In genomic region chr6:33692760-33693158, GRCh38 we compare ENCODE assay signal across 8 cellular contexts. TPM values are rescaled to one million over a fixed set of nuclear protein-coding genes. Genes with fewer than 3 reads are reported as not detected.
DNase-seq lines count a peak whose midpoint lies in the region; ATAC-seq and TF ChIP-seq lines count a peak whose summit lies in the region.

No MANE protein-coding gene starts in this region.

- peak; percentile 26 to 39 for ATAC-seq in gastrocnemius medialis

- H3K36me3 Mint-ChIP-seq in CD8-positive, alpha-beta memory T cell = peaks cover 10 to 89% (median 19%) of the 10 kb centered on the region in 3 donors

- TF ChIP-seq CTCF in gastrocnemius medialis (IDR thresholded peaks at IDR 0.05 in 4 of 5, conservative IDR thresholded peaks at IDR 0.05 in 1 of 5) (no peak), uterus (IDR thresholded peaks at IDR 0.05) (no peak)

- no peaks in the 10 kb centered on the region for H3K27me3 ChIP-seq in CD8-positive, alpha-beta memory T cell (ENCODE audit: insufficient read depth, low read length, poor library complexity, severe bottlenecking)
- no peaks in the 10 kb centered on the region for H3K27me3 ChIP-seq in adipocyte (replicated peaks; ENCODE audit: control insufficient read depth, insufficient read depth, low read length)
- no peaks in the 10 kb centered on the region for H3K27me3 ChIP-seq in gastrocnemius medialis
- no peaks in the 10 kb centered on the region for H3K27me3 ChIP-seq in uterus

- intact Hi-C loops in gastrocnemius medialis (cut with DNase I; ENCODE audit: low total_unique reads) = no loop called here
- intact Hi-C loops in uterus (cut with DNase I; ENCODE audit: low total_unique reads) = loop anchor here (10.0 kb wide), 1 partner anchor 108 kb away; the partner anchor contains the start of gene BAK1

- peak overlapping the region; percentile 59 for H3K27ac ChIP-seq in CD8-positive, alpha-beta memory T cell (ENCODE audit: low read depth, low read length)
- H3K27ac ChIP-seq in gastrocnemius medialis (peak overlapping the region; percentile 77 to 82 (median 80)), uterus (peak overlapping the region in 1 of 2 donors; percentile 13)

- H3K9me3 ChIP-seq in CD8-positive, alpha-beta memory T cell (ENCODE audit: low read length) = no peaks in the 10 kb centered on the region
- no peaks in the 10 kb centered on the region for H3K9me3 ChIP-seq in adipocyte (ENCODE audit: control insufficient read depth, low read length)
- no peaks in the 10 kb centered on the region for H3K9me3 ChIP-seq in gastrocnemius medialis
- no peaks in the 10 kb centered on the region for H3K9me3 ChIP-seq in uterus

- H3K4me3 Mint-ChIP-seq in CD8-positive, alpha-beta memory T cell = peak overlapping the region; percentile 13 to 63 (median 60)

- H3K9ac ChIP-seq in adipocyte (ENCODE audit: low read length) = peak overlapping the region; percentile 38

- CTCF ChIA-PET in CD8-positive, alpha-beta memory T cell (lab: Charles Lee) = interaction anchor here (1.1 to 1.5 kb wide), 2 partner anchors 60 to 71 kb away, joined by 3 read pairs; no protein-coding TSS in a partner anchor

- peaks cover 0 to 2% of the 10 kb centered on the region in 2 donors for H3K27me3 Mint-ChIP-seq in CD8-positive, alpha-beta memory T cell

- peaks cover 0 to 1% (median 0%) of the 10 kb centered on the region in 5 donors for H3K9me3 Mint-ChIP-seq in CD8-positive, alpha-beta memory T cell

- POLR2A ChIA-PET in CD8-positive, alpha-beta memory T cell (lab: Charles Lee) = interaction anchor here (1.3 kb wide), 1 partner anchor 71 kb away, joined by 3 read pairs; the partner anchor contains the start of gene ITPR3

- DNase-seq in CD8-positive, alpha-beta memory T cell = peak; percentile 48 to 77 (median 64)
- DNase-seq in T-helper 1 cell (peak; percentile 34 to 84 (median 47)), adipocyte (ENCODE audit: low read depth) (no peak), gastrocnemius medialis (peak in 1 of 2 donors; percentile 52), NCI-H345 (lab: John Stamatoyannopoulos, UW) (no peak), pons (ENCODE audit: low spot score) (no peak), uterus (no peak), midbrain (lab: John Stamatoyannopoulos, UW) (no peak)

- peak overlapping the region; percentile 22 for H3K4me3 ChIP-seq in CD8-positive, alpha-beta memory T cell (ENCODE audit: low read length)
- no peak overlapping the region for H3K4me3 ChIP-seq in adipocyte (ENCODE audit: low read length)
- H3K4me3 ChIP-seq in gastrocnemius medialis = peak overlapping the region in 2 of 4 donors; percentile 22 to 37
- H3K4me3 ChIP-seq in uterus = no peak overlapping the region

- peaks cover 39% of the 10 kb centered on the region for H3K36me3 ChIP-seq in CD8-positive, alpha-beta memory T cell (ENCODE audit: insufficient read depth, low read length)
- H3K36me3 ChIP-seq in adipocyte (ENCODE audit: control insufficient read depth, insufficient read depth, low read length, severe bottlenecking) = peaks cover 71% of the 10 kb centered on the region
- peaks cover 0 to 3% of the 10 kb centered on the region in 2 donors for H3K36me3 ChIP-seq in gastrocnemius medialis
- no peaks in the 10 kb centered on the region for H3K36me3 ChIP-seq in uterus

- in situ Hi-C loops in gastrocnemius medialis (cut with MboI; ENCODE audit: low sequenced_read_pairs in 4 of 4) = no loop called here

- H3K27ac Mint-ChIP-seq in CD8-positive, alpha-beta memory T cell = peak overlapping the region; percentile 94 to 100 (median 98)

- H3K4me1 ChIP-seq in CD8-positive, alpha-beta memory T cell (ENCODE audit: insufficient read depth, low read length) = peaks cover 63% of the 10 kb centered on the region
- H3K4me1 ChIP-seq in adipocyte (ENCODE audit: control insufficient read depth, insufficient read depth, low read length) (peaks cover 51% of the 10 kb centered on the region), gastrocnemius medialis (peaks cover 51 to 61% of the 10 kb centered on the region in 2 donors), uterus (peaks cover 0 to 17% of the 10 kb centered on the region in 2 donors)

- peaks cover 55 to 67% (median 57%) of the 10 kb centered on the region in 3 donors for H3K4me1 Mint-ChIP-seq in CD8-positive, alpha-beta memory T cell

- no peak for TF ChIP-seq POLR2A in gastrocnemius medialis (IDR thresholded peaks at IDR 0.05)
- TF ChIP-seq POLR2A in uterus (IDR thresholded peaks at IDR 0.05) = no peak

RNA-seq across cellular contexts. Expression of gene UQCC2, which starts 18.7 kb away (rescaled TPM):
- 100 to 1,000 TPM; 150 to 157 TPM for total RNA-seq in CD8-positive, alpha-beta memory T cell
- 46.7 TPM for polyA plus RNA-seq in CD8-positive, alpha-beta memory T cell
- 100 to 1,000 TPM in 1 of 4 donors, 10 to 100 TPM in 3; 50.7 to 101 (median 63.5) TPM for total RNA-seq in gastrocnemius medialis
- 10 to 100 TPM in 3 of 4 donors, 1 to 10 TPM in 1; 10.0 to 63.2 (median 30.9) TPM for total RNA-seq in uterus

RNA-seq across cellular contexts. Expression of gene IP6K3, which starts 53.9 kb away (rescaled TPM):
- total RNA-seq in CD8-positive, alpha-beta memory T cell = not detected
- not detected for polyA plus RNA-seq in CD8-positive, alpha-beta memory T cell
- 100 to 1,000 TPM; 287 to 570 (median 348) TPM for total RNA-seq in gastrocnemius medialis
- 1 to 10 TPM in 3 of 4 donors, not detected in 1; 1.9 to 6.1 (median 5.5) TPM for total RNA-seq in uterus

Comparison
In these comparisons a context has a peak if more than half of its experiments do, and no peak if none do; other contexts are left out.
1. DNase-seq: peak in CD8-positive, alpha-beta memory T cell (5 of 5) and T-helper 1 cell (5 of 5); none in adipocyte (single experiment), NCI-H345 (single experiment), pons (single experiment), uterus (0 of 2) and midbrain (single experiment).
2. RNA of gene IP6K3, which starts 53.9 kb away (total RNA-seq): 287 to 570 TPM in gastrocnemius medialis; 1.9 to 6.1 TPM in uterus and not detected in CD8-positive, alpha-beta memory T cell; every median in the first group is over 10 times any median in the second.